ENCODE assay signal across 26 cellular contexts in genomic region chr1:36657826-36658225, GRCh38.
"Had no signal": no experiment of that assay in that cellular context is flagged by ENCODE, and none has a peak within 500 bp of the region (broad histone marks: within the 10 kb centered on the region; RNA-seq: fewer than 3 reads in every experiment).

No MANE protein-coding gene starts in this region.

- H3K4me1 ChIP-seq: Peyer's patch, SJSA1 had no signal

- H3K4me3 Mint-ChIP-seq: activated B cell treated with CpG ODN at 0.5 μM for 24 hours; activated CD4-positive, alpha-beta T cell treated with anti-CD3 and anti-CD28 coated beads, Interleukin-2, amount 10 ng/mL, durations not matched to agents 24 days and 14 days; activated CD8-positive, alpha-beta memory T cell treated with anti-CD3 and anti-CD28 coated beads, Interleukin-2, amount 10 ng/mL, durations not matched to agents 7 days and 5 days; activated naive CD4-positive, alpha-beta T cell treated with anti-CD3 and anti-CD28 coated beads for 36 hours; activated naive CD8-positive, alpha-beta T cell treated with anti-CD3 and anti-CD28 coated beads for 36 hours; activated T-cell treated with anti-CD3 and anti-CD28 coated beads, Interleukin-2, amount 50 U/mL, for 24 hours; IgD-negative memory B cell; T-helper 17 cell had no signal

- H3K36me3 ChIP-seq: brain microvascular endothelial cell, cardiac muscle cell, Peyer's patch, SJSA1 had no signal

- H3K27me3 ChIP-seq: cardiac muscle cell, Peyer's patch had no signal

- H3K4me3 ChIP-seq: cardiac muscle cell, Peyer's patch, SJSA1 had no signal

- H3K9me3 ChIP-seq: Peyer's patch, SJSA1 had no signal

- H3K27ac ChIP-seq: brain microvascular endothelial cell, cardiac muscle cell, Peyer's patch, RWPE1, SJSA1 had no signal

- H3K36me3 Mint-ChIP-seq: activated CD8-positive, alpha-beta memory T cell treated with anti-CD3 and anti-CD28 coated beads, Interleukin-2, amount 10 ng/mL, durations not matched to agents 7 days and 5 days; activated naive CD8-positive, alpha-beta T cell treated with anti-CD3 and anti-CD28 coated beads for 36 hours; IgD-negative memory B cell had no signal

- DNase-seq: activated B cell treated with CpG ODN at 0.5 μM for 24 hours; activated CD4-positive, alpha-beta T cell treated with anti-CD3 and anti-CD28 coated beads for 1 hour; activated CD4-positive, alpha-beta T cell treated with anti-CD3 and anti-CD28 coated beads, Interleukin-2, amount 10 ng/mL, durations not matched to agents 24 days and 14 days; activated CD4-positive, alpha-beta T cell treated with anti-CD3 and anti-CD28 coated beads, Interleukin-2, amount 50 U/mL, for 48 hours; activated CD8-positive, alpha-beta memory T cell treated with anti-CD3 and anti-CD28 coated beads, Interleukin-2, amount 10 ng/mL, durations not matched to agents 7 days and 5 days; activated effector memory CD4-positive, alpha-beta T cell treated with anti-CD3 and anti-CD28 coated beads, Interleukin-2, amount 50 U/mL, for 16 hours; activated naive CD4-positive, alpha-beta T cell treated with anti-CD3 and anti-CD28 coated beads for 36 hours; activated naive CD8-positive, alpha-beta T cell treated with anti-CD3 and anti-CD28 coated beads for 36 hours; activated T-cell treated with anti-CD3 and anti-CD28 coated beads, Interleukin-2, amount 50 U/mL, for 24 hours; brain microvascular endothelial cell; KG1; NCI-H1092; NCI-H1417; NCI-H1694; NCI-H2029; NCI-H345; NCI-H510A; NCI-H526 treated with DMSO at 0.1 percent for 48 hours; Peyer's patch; SHP77; T-helper 17 cell; T-helper 9 cell had no signal

- H3K27ac Mint-ChIP-seq: activated B cell treated with CpG ODN at 0.5 μM for 24 hours; activated CD4-positive, alpha-beta T cell treated with anti-CD3 and anti-CD28 coated beads, Interleukin-2, amount 10 ng/mL, durations not matched to agents 24 days and 14 days; activated CD8-positive, alpha-beta memory T cell treated with anti-CD3 and anti-CD28 coated beads, Interleukin-2, amount 10 ng/mL, durations not matched to agents 7 days and 5 days; activated naive CD4-positive, alpha-beta T cell treated with anti-CD3 and anti-CD28 coated beads for 36 hours; activated naive CD8-positive, alpha-beta T cell treated with anti-CD3 and anti-CD28 coated beads for 36 hours; activated T-cell treated with anti-CD3 and anti-CD28 coated beads, Interleukin-2, amount 50 U/mL, for 24 hours; IgD-negative memory B cell; T-helper 17 cell had no signal

- H3K9me3 Mint-ChIP-seq: activated B cell treated with CpG ODN at 0.5 μM for 24 hours; activated CD4-positive, alpha-beta T cell treated with anti-CD3 and anti-CD28 coated beads, Interleukin-2, amount 10 ng/mL, durations not matched to agents 24 days and 14 days; activated naive CD4-positive, alpha-beta T cell treated with anti-CD3 and anti-CD28 coated beads for 36 hours; activated naive CD8-positive, alpha-beta T cell treated with anti-CD3 and anti-CD28 coated beads for 36 hours; activated T-cell treated with anti-CD3 and anti-CD28 coated beads, Interleukin-2, amount 50 U/mL, for 24 hours had no signal

- ATAC-seq: activated CD8-positive, alpha-beta memory T cell treated with anti-CD3 and anti-CD28 coated beads, Interleukin-2, amount 10 ng/mL, durations not matched to agents 7 days and 5 days; T-helper 17 cell had no signal

- H3K4me1 Mint-ChIP-seq: activated B cell treated with CpG ODN at 0.5 μM for 24 hours; activated CD4-positive, alpha-beta T cell treated with anti-CD3 and anti-CD28 coated beads, Interleukin-2, amount 10 ng/mL, durations not matched to agents 24 days and 14 days; activated CD8-positive, alpha-beta memory T cell treated with anti-CD3 and anti-CD28 coated beads, Interleukin-2, amount 10 ng/mL, durations not matched to agents 7 days and 5 days; activated naive CD8-positive, alpha-beta T cell treated with anti-CD3 and anti-CD28 coated beads for 36 hours; IgD-negative memory B cell had no signal
